ENCODE assay signal across 11 cellular contexts in genomic region chr1:110726755-110727154, GRCh38. TPM values are rescaled to one million over a fixed set of nuclear protein-coding genes. Genes with fewer than 3 reads are reported as not detected.
A peak's percentile ranks its signal among the peaks of the same experiment; 100 is the strongest.
DNase-seq lines count a peak whose midpoint lies in the region; ATAC-seq and TF ChIP-seq lines count a peak whose summit lies in the region.
"Had no signal": no experiment of that assay in that cellular context is flagged by ENCODE, and none has a peak within 500 bp of the region (broad histone marks: within the 10 kb centered on the region; RNA-seq: fewer than 3 reads in every experiment).

No MANE protein-coding gene starts in this region.

- peak overlapping the region; percentile 80 for H3K27ac Mint-ChIP-seq in activated naive CD8-positive, alpha-beta T cell
- H3K27ac Mint-ChIP-seq in Calu3 (ENCODE audit: unreplicated experiment): no peak overlapping the region

- H3K4me1 Mint-ChIP-seq in activated naive CD8-positive, alpha-beta T cell (ENCODE audit: low read depth): peaks cover 30% of the 10 kb centered on the region
- no peaks in the 10 kb centered on the region for H3K4me1 Mint-ChIP-seq in Calu3 (ENCODE audit: low read depth, unreplicated experiment)

- DNase-seq in GM20000 (ENCODE audit: low spot score) (peak; percentile 74), NCI-H1436 (lab: John Stamatoyannopoulos, UW) (no peak), NCI-H2196 treated with DMSO at 0.1 percent for 48 hours (lab: John Stamatoyannopoulos, UW; ENCODE audit: unreplicated experiment) (no peak), Calu3 (no peak)
- DNase-seq in effector CD4-positive, alpha-beta T cell: no peak
- DNase-seq: caudate nucleus, retina had no signal

- H3K9me3 Mint-ChIP-seq in activated naive CD8-positive, alpha-beta T cell (ENCODE audit: low read depth): no peaks in the 10 kb centered on the region
- no peaks in the 10 kb centered on the region for H3K9me3 Mint-ChIP-seq in Calu3 (ENCODE audit: low read depth, unreplicated experiment)

- H3K27me3 Mint-ChIP-seq in activated naive CD8-positive, alpha-beta T cell: no peaks in the 10 kb centered on the region
- H3K27me3 Mint-ChIP-seq in Calu3 (ENCODE audit: unreplicated experiment): peaks cover 63% of the 10 kb centered on the region

- ATAC-seq in GM18502 (IDR thresholded peaks at IDR 0.05; ENCODE audit: poor library complexity, unreplicated experiment): peak; percentile 93
- ATAC-seq in HG03159 (IDR thresholded peaks at IDR 0.05; ENCODE audit: unreplicated experiment): peak; percentile 90

- no TSS peak for BruUV-seq in Calu3 (replicated peaks; lab: Mats Ljungman, UMichigan)

- no peaks in the 10 kb centered on the region for H3K36me3 Mint-ChIP-seq in activated naive CD8-positive, alpha-beta T cell
- H3K36me3 Mint-ChIP-seq in Calu3 (ENCODE audit: insufficient read depth, unreplicated experiment): no peaks in the 10 kb centered on the region

- TF ChIP-seq CTCF in GM20000 (IDR thresholded peaks at IDR 0.05; ENCODE audit: extremely low read depth, missing control alignments) (no peak), Calu3 (IDR thresholded peaks at IDR 0.05; ENCODE audit: unreplicated experiment) (no peak)

- CTCF ChIA-PET in Calu3 (lab: Charles Lee): interaction anchor here (1.7 kb wide), 1 partner anchor 39 kb away, joined by 3 read pairs; no protein-coding TSS in a partner anchor

- peak overlapping the region; percentile 46 for H3K4me3 Mint-ChIP-seq in activated naive CD8-positive, alpha-beta T cell
- no peak overlapping the region for H3K4me3 Mint-ChIP-seq in Calu3 (ENCODE audit: low read depth, unreplicated experiment)

- intact Hi-C loops in Calu3 (cut with micrococcal nuclease; ENCODE audit: unreplicated experiment): no loop called here

RNA-seq across cellular contexts. Expression of gene KCNA3, which starts 52.0 kb away (rescaled TPM):
- total RNA-seq in Calu3 (2022): not detected in 2 replicates
- total RNA-seq: M059J had no signal
